ENCODE assay signal across 10 cellular contexts in genomic region chr14:100827751-100828447, GRCh38. TPM values are rescaled to one million over a fixed set of nuclear protein-coding genes. Genes with fewer than 3 reads are reported as not detected.
DNase-seq lines count a peak whose midpoint lies in the region; ATAC-seq, FAIRE-seq and TF ChIP-seq lines count a peak whose summit lies in the region.
"Had no signal": no experiment of that assay in that cellular context is flagged by ENCODE, and none has a peak within 500 bp of the region (broad histone marks: within the 10 kb centered on the region; RNA-seq: fewer than 3 reads in every experiment).

No MANE protein-coding gene starts in this region.

- peak; percentile 63 for ATAC-seq in esophagus mucosa
- ATAC-seq in pancreas = peak; percentile 54 to 69 (median 66)
- ATAC-seq in GM21825 (IDR thresholded peaks at IDR 0.05; ENCODE audit: unreplicated experiment) = no peak
- no peak for ATAC-seq in HG02642 (IDR thresholded peaks at IDR 0.05; ENCODE audit: poor library complexity, unreplicated experiment)

- POLR2A ChIA-PET in BJ (lab: Charles Lee) = no interaction called here

- H3K27me3 ChIP-seq in BJ (ENCODE audit: control insufficient read depth, insufficient read depth, low read length) (no peaks in the 10 kb centered on the region), pancreas (no peaks in the 10 kb centered on the region)

- H3K36me3 ChIP-seq in BJ (ENCODE audit: control insufficient read depth, insufficient read depth, low read length) (peaks cover 7% of the 10 kb centered on the region), pancreas (no peaks in the 10 kb centered on the region)

- peak overlapping the region in 1 of 4 donors; percentile 73 for H3K27ac ChIP-seq in pancreas

- H3K4me3 ChIP-seq in BJ (ENCODE audit: low read depth, low read length) (peak overlapping the region; percentile 82), pancreas (peak overlapping the region; percentile 5 to 52 (median 29))

- CTCF ChIA-PET in BJ (lab: Yijun Ruan, JAX) = interaction anchor here (1.2 kb wide), 1 partner anchor 163 kb away, joined by 4 read pairs; no protein-coding TSS in a partner anchor

- intact Hi-C loops in pancreas (cut with DNase I) = loop anchor here in 1 of 3 donors (10.0 kb wide), 2 partner anchors 113 to 163 kb away; no protein-coding TSS in a partner anchor

- TF ChIP-seq CTCF in BJ (IDR thresholded peaks at IDR 0.05; ENCODE audit: insufficient read depth, low read depth, low read length) (peak; percentile 58), pancreas (IDR thresholded peaks at IDR 0.05) (peak in 3 of 4 donors; percentile 21 to 38 (median 33))

- no peak for DNase-seq in BJ (ENCODE audit: low read depth)
- peak; percentile 82 for DNase-seq in NCI-H69 (lab: John Stamatoyannopoulos, UW)
- peak; percentile 41 to 85 (median 62) for DNase-seq in pancreas
- no peak for DNase-seq in SHP77 (lab: John Stamatoyannopoulos, UW)
- no peak for DNase-seq in RPMI8226
- DNase-seq: cerebellar nuclear complex had no signal

- H3K4me1 ChIP-seq in pancreas = no peaks in the 10 kb centered on the region

- 46 to 48% methylated on average over 35 to 43 of the region's 43 CpGs for WGBS in pancreas, 2 donors

- H3K9me3 ChIP-seq in pancreas = no peaks in the 10 kb centered on the region

- FAIRE-seq in pancreas (lab: Jason Lieb, UNC) = no peak

RNA-seq across cellular contexts. Expression of gene MEG3, which starts 2.0 kb away (rescaled TPM):
- 191 and 234 TPM in 2 replicates for polyA plus RNA-seq in BJ (2011; rRNA removed)
- 38.4 and 52.7 TPM in 2 replicates for polyA minus RNA-seq in BJ (2011; rRNA and poly(A)+ RNA removed)
- 7.4 TPM for total RNA-seq in esophagus mucosa
- total RNA-seq in pancreas = 100 to 1,000 TPM in 5 of 6 donors, 10 to 100 TPM in 1; 78.8 to 726 (median 175) TPM
- polyA plus RNA-seq in pancreas = 1,000 to 10,000 TPM; 1,023 to 1,150 TPM
- polyA plus RNA-seq: neural cell had no signal

Comparison
In these comparisons a context has a peak if more than half of its experiments do, and no peak if none do; other contexts are left out.
1. DNase-seq: peak in NCI-H69 (single experiment) and pancreas (6 of 6); none in BJ (single experiment), SHP77 (0 of 2) and RPMI8226 (single experiment).
2. ATAC-seq: peak in esophagus mucosa (single experiment) and pancreas (4 of 4); none in GM21825 (single experiment) and HG02642 (single experiment).